ENCODE assay signal across 16 cellular contexts in genomic region chr7:51055039-51055840, GRCh38.
"Had no signal": no experiment of that assay in that cellular context is flagged by ENCODE, and none has a peak within 500 bp of the region (broad histone marks: within the 10 kb centered on the region; RNA-seq: fewer than 3 reads in every experiment).

No MANE protein-coding gene starts in this region.

- H3K4me3 ChIP-seq: sigmoid colon, smooth muscle cell, testis, vagina had no signal

- H3K4me1 ChIP-seq: sigmoid colon, testis, vagina had no signal

- ATAC-seq: activated CD8-positive, alpha-beta T cell treated with anti-CD3 and anti-CD28 coated beads, Interleukin-2, amount 10 ng/mL, durations not matched to agents 7 days and 5 days; activated naive CD8-positive, alpha-beta T cell treated with anti-CD3 and anti-CD28 coated beads, Interleukin-2, amount 50 U/mL, for 24 hours; stimulated activated naive B cell treated with anti-CD40 and anti-IgM and Interleukin-4, amounts not matched to agents 10 μg/mL and 1 μg/mL and 100 μg/mL, for 72 hours had no signal

- H3K36me3 ChIP-seq: sigmoid colon, vagina had no signal

- DNase-seq: activated CD4-positive, alpha-beta T cell treated with anti-CD3 and anti-CD28 coated beads for 1 hour; activated CD4-positive, alpha-beta T cell treated with anti-CD3 and anti-CD28 coated beads, Interleukin-2, amount 50 U/mL, for 1 hour; activated CD8-positive, alpha-beta T cell treated with anti-CD3 and anti-CD28 coated beads, Interleukin-2, amount 10 ng/mL, durations not matched to agents 7 days and 5 days; activated gamma-delta T cell; activated naive CD4-positive, alpha-beta T cell treated with anti-CD3 and anti-CD28 coated beads, Interleukin-2, amount 50 U/mL, for 16 hours; activated naive CD8-positive, alpha-beta T cell treated with anti-CD3 and anti-CD28 coated beads, Interleukin-2, amount 50 U/mL, for 24 hours; effector memory CD4-positive, alpha-beta T cell; foreskin melanocyte; hippocampal formation; kidney glomerular epithelial cell; sigmoid colon; stimulated activated CD4-positive, alpha-beta T cell treated with anti-CD3 and anti-CD28 coated beads, Interleukin-15, amount 100 ng/mL, for 24 hours; stimulated activated naive B cell treated with anti-CD40 and anti-IgM and Interleukin-4, amounts not matched to agents 10 μg/mL and 1 μg/mL and 100 μg/mL, for 72 hours; testis had no signal

- H3K9me3 ChIP-seq: sigmoid colon, testis, vagina had no signal

- H3K27me3 ChIP-seq: sigmoid colon, testis, vagina had no signal

- H3K27ac ChIP-seq: sigmoid colon, testis, vagina had no signal

- H3K4me2 ChIP-seq: smooth muscle cell had no signal
